In genomic region chr4:142645478-142646108, GRCh38 we compare ENCODE assay signal across 13 cellular contexts.
DNase-seq lines count a peak whose midpoint lies in the region; ATAC-seq lines count a peak whose summit lies in the region.
"Had no signal": no experiment of that assay in that cellular context is flagged by ENCODE, and none has a peak within 500 bp of the region (broad histone marks: within the 10 kb centered on the region; RNA-seq: fewer than 3 reads in every experiment).

No MANE protein-coding gene starts in this region.

- POLR2A ChIA-PET in activated CD4-positive, alpha-beta T cell treated with anti-CD3 and anti-CD28 coated beads for 36 hours (lab: Charles Lee), result interaction anchor here (1.0 kb wide), 1 partner anchor 179 kb away, joined by 3 read pairs; no protein-coding TSS in a partner anchor
- POLR2A ChIA-PET in naive thymus-derived CD8-positive, alpha-beta T cell (lab: Charles Lee), result no interaction called here

- no peaks in the 10 kb centered on the region for H3K27me3 Mint-ChIP-seq in activated CD4-positive, alpha-beta T cell treated with anti-CD3 and anti-CD28 coated beads for 36 hours
- no peaks in the 10 kb centered on the region for H3K27me3 Mint-ChIP-seq in naive thymus-derived CD8-positive, alpha-beta T cell

- peaks cover 38% of the 10 kb centered on the region for H3K9me3 Mint-ChIP-seq in activated CD4-positive, alpha-beta T cell treated with anti-CD3 and anti-CD28 coated beads for 36 hours (ENCODE audit: low read depth)
- peaks cover 26 to 34% of the 10 kb centered on the region in 2 donors for H3K9me3 Mint-ChIP-seq in activated naive CD4-positive, alpha-beta T cell treated with anti-CD3 and anti-CD28 coated beads, Interleukin-2, amount 50 U/mL, for 72 hours
- peaks cover 4 to 60% (median 26%) of the 10 kb centered on the region in 9 donors for H3K9me3 Mint-ChIP-seq in naive thymus-derived CD8-positive, alpha-beta T cell

- CTCF ChIA-PET in activated CD4-positive, alpha-beta T cell treated with anti-CD3 and anti-CD28 coated beads for 36 hours (lab: Charles Lee), result interaction anchor here (1.5 to 1.7 kb wide), 2 partner anchors 17 to 78 kb away, joined by 3 to 4 read pairs; no protein-coding TSS in a partner anchor

- H3K4me1 Mint-ChIP-seq in activated CD4-positive, alpha-beta T cell treated with anti-CD3 and anti-CD28 coated beads for 36 hours, result peaks cover 12% of the 10 kb centered on the region
- H3K4me1 Mint-ChIP-seq in naive thymus-derived CD8-positive, alpha-beta T cell, result peaks cover 9 to 16% (median 11%) of the 10 kb centered on the region in 4 donors

- peak overlapping the region; percentile 79 for H3K27ac Mint-ChIP-seq in activated CD4-positive, alpha-beta T cell treated with anti-CD3 and anti-CD28 coated beads for 36 hours
- H3K27ac Mint-ChIP-seq in activated naive CD4-positive, alpha-beta T cell treated with anti-CD3 and anti-CD28 coated beads, Interleukin-2, amount 50 U/mL, for 72 hours, result peak overlapping the region; percentile 85 to 86
- peak overlapping the region in 9 of 10 donors; percentile 25 to 94 (median 79) for H3K27ac Mint-ChIP-seq in naive thymus-derived CD8-positive, alpha-beta T cell

- intact Hi-C loops in activated CD4-positive, alpha-beta T cell treated with anti-CD3 and anti-CD28 coated beads for 36 hours (cut with DNase I, micrococcal nuclease), result no loop called here

- H3K36me3 Mint-ChIP-seq in activated CD4-positive, alpha-beta T cell treated with anti-CD3 and anti-CD28 coated beads for 36 hours (ENCODE audit: low read depth), result peaks cover 68% of the 10 kb centered on the region
- H3K36me3 Mint-ChIP-seq in activated naive CD4-positive, alpha-beta T cell treated with anti-CD3 and anti-CD28 coated beads, Interleukin-2, amount 50 U/mL, for 72 hours, result peaks cover 48 to 66% of the 10 kb centered on the region in 2 donors
- peaks cover 0 to 41% (median 20%) of the 10 kb centered on the region in 3 donors for H3K36me3 Mint-ChIP-seq in naive thymus-derived CD8-positive, alpha-beta T cell

- peak; percentile 58 for ATAC-seq in activated CD4-positive, alpha-beta T cell treated with anti-CD3 and anti-CD28 coated beads for 36 hours
- peak; percentile 45 to 69 for ATAC-seq in activated naive CD4-positive, alpha-beta T cell treated with anti-CD3 and anti-CD28 coated beads, Interleukin-2, amount 50 U/mL, for 72 hours
- ATAC-seq in naive thymus-derived CD8-positive, alpha-beta T cell, result peak; percentile 16 to 47
- ATAC-seq in GM21576 (IDR thresholded peaks at IDR 0.05; ENCODE audit: unreplicated experiment), result no peak
- ATAC-seq: A549 had no signal

- H3K4me3 Mint-ChIP-seq in activated CD4-positive, alpha-beta T cell treated with anti-CD3 and anti-CD28 coated beads for 36 hours, result peak overlapping the region; percentile 22
- H3K4me3 Mint-ChIP-seq in naive thymus-derived CD8-positive, alpha-beta T cell, result peak overlapping the region in 8 of 10 donors; percentile 41 to 76 (median 63)

- no peak for DNase-seq in activated CD4-positive, alpha-beta T cell treated with anti-CD3 and anti-CD28 coated beads for 36 hours
- DNase-seq in activated CD4-positive, alpha-beta T cell treated with anti-CD3 and anti-CD28 coated beads for 48 hours, result no peak
- DNase-seq in Kasumi-1 (lab: John Stamatoyannopoulos, UW) (peak; percentile 93 to 95), DMS79 treated with DMSO at 0.1 percent for 48 hours (lab: John Stamatoyannopoulos, UW) (no peak), NCI-H1048 (lab: John Stamatoyannopoulos, UW) (no peak)
- DNase-seq in activated naive CD4-positive, alpha-beta T cell treated with anti-CD3 and anti-CD28 coated beads, Interleukin-2, amount 50 U/mL, for 72 hours (ENCODE audit: low spot score in 2 of 2), result no peak
- peak in 1 of 10 donors; percentile 16 for DNase-seq in naive thymus-derived CD8-positive, alpha-beta T cell
- DNase-seq: activated CD8-positive, alpha-beta memory T cell treated with anti-CD3 and anti-CD28 coated beads, Interleukin-2, amount 50 U/mL, for 4 hours; effector CD8-positive, alpha-beta T cell; NCI-H1694; retina had no signal

Comparison
In these comparisons a context has a peak if more than half of its experiments do, and no peak if none do; other contexts are left out.
1. DNase-seq: peak in Kasumi-1 (2 of 2); none in activated CD4-positive, alpha-beta T cell treated with anti-CD3 and anti-CD28 coated beads for 36 hours (single experiment), activated CD4-positive, alpha-beta T cell treated with anti-CD3 and anti-CD28 coated beads for 48 hours (single experiment), activated naive CD4-positive, alpha-beta T cell treated with anti-CD3 and anti-CD28 coated beads, Interleukin-2, amount 50 U/mL, for 72 hours (0 of 2), DMS79 treated with DMSO at 0.1 percent for 48 hours (single experiment) and NCI-H1048 (single experiment).
2. Peak in every context shown above with its lines, with median percentiles within 50 percentile points of each other: H3K27ac Mint-ChIP-seq.